Comparison of ENCODE assay signal across 8 cellular contexts in the genomic region with DNA sequence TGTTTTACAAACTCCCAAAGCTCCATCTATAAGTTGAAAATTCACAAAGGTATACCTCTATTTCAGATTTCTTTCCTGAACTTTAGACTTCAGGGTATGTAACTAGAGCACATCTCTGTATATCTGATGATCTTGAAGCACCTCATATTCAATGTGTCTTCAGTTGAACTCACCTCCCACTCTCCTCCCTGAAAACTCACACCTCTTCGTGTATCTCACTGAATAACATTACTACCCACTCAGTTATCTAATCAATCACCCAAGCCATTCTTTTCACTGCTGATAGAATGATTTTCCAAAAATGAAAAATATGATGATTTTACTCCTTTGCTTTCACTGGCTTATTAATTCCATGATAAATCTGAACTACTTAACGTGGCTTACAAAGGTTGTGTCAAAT.
"Had no signal": no experiment of that assay in that cellular context is flagged by ENCODE, and none has a peak within 500 bp of the region (broad histone marks: within the 10 kb centered on the region; RNA-seq: fewer than 3 reads in every experiment).

No MANE protein-coding gene starts in this region.

- FAIRE-seq: H1, H54 had no signal

- DNase-seq: GM23248, GOT3, H7, H9, HCEC 1CT, HFFc6 had no signal
